Comparison of ENCODE assay signal across 30 cellular contexts in the genomic region with DNA sequence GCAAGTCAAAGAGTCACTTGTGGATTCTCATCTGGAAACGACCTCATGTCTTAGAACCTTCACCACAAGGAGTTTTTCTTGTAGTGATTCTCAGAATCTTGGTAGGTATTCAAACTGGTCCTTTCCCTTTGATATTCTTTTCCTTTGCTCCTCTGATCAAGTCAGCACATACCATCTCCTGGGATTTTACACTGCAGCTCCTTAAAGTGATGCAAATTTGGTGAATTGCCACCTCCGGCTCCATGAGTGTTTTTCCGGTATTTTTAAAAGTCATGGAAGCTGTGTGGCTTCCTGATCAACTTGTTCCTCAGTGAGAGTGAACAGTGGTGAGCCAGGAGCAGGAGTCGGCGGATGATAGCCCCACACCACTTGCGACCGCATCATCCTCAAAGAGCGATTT.
"Had no signal": no experiment of that assay in that cellular context is flagged by ENCODE, and none has a peak within 500 bp of the region (broad histone marks: within the 10 kb centered on the region; RNA-seq: fewer than 3 reads in every experiment).

No MANE protein-coding gene starts in this region.

- DNase-seq: activated CD4-positive, alpha-beta T cell treated with anti-CD3 and anti-CD28 coated beads for 36 hours; activated CD4-positive, alpha-beta T cell treated with anti-CD3 and anti-CD28 coated beads, Interleukin-2, amount 10 ng/mL, durations not matched to agents 7 days and 5 days; activated CD4-positive, alpha-beta T cell treated with anti-CD3 and anti-CD28 coated beads, Interleukin-2, amount 50 U/mL, for 48 hours; activated CD8-positive, alpha-beta memory T cell treated with anti-CD3 and anti-CD28 coated beads, Interleukin-2, amount 50 U/mL, for 4 hours; activated gamma-delta T cell treated with Interleukin-2 at 50 U/mL for 16 hours; activated naive CD4-positive, alpha-beta T cell treated with anti-CD3 and anti-CD28 coated beads for 36 hours; activated T-cell treated with anti-CD3 and anti-CD28 coated beads for 4 hours; activated T-cell treated with anti-CD3 and anti-CD28 coated beads, Interleukin-2, amount 50 U/mL, for 4 hours; adrenal gland; body of pancreas; NCI-H1105; NCI-H1417 treated with DMSO at 0.1 percent for 48 hours; NCI-H1930; NCI-H2081 treated with DMSO at 0.1 percent for 48 hours; NCI-H226; NCI-H446 treated with DMSO at 0.1 percent for 48 hours; NCI-H524; NCI-H69; PC-3; Peyer's patch; RPMI8226; SHP77 treated with DMSO at 0.1 percent for 48 hours; SK-N-SH had no signal

- H3K36me3 ChIP-seq: adrenal gland, breast epithelium, Peyer's patch, SJSA1 had no signal

- H3K27ac Mint-ChIP-seq: activated CD4-positive, alpha-beta T cell treated with anti-CD3 and anti-CD28 coated beads for 36 hours; activated CD4-positive, alpha-beta T cell treated with anti-CD3 and anti-CD28 coated beads, Interleukin-2, amount 10 ng/mL, durations not matched to agents 7 days and 5 days; activated naive CD4-positive, alpha-beta T cell treated with anti-CD3 and anti-CD28 coated beads for 36 hours; activated naive CD4-positive, alpha-beta T cell treated with anti-CD3 and anti-CD28 coated beads, Interleukin-2, amount 50 U/mL, for 72 hours; activated T-helper 1 cell treated with anti-CD3 and anti-CD28 coated beads, Interleukin-12 subunit alpha, Interleukin-12 subunit beta, Interleukin-2, Interleukin-4 antibody, amounts not matched to agents 30 ng/mL and 10 ng/mL and 1 ng/mL, durations not matched to agents 14 hours and 24 hours and 36 hours; T-helper 1 cell treated with Interleukin-12 subunit alpha and Interleukin-12 subunit beta and Interleukin-4 antibody, amounts not matched to agents 30 μg/mL and 1 μg/mL, for 36 hours; T-helper 2 cell treated with Interferon-gamma antibody and Interleukin-4, amounts not matched to agents 5 μg/mL and 100 μg/mL, for 36 hours had no signal

- H3K4me1 ChIP-seq: adrenal gland, body of pancreas, breast epithelium, Peyer's patch, SJSA1 had no signal

- H3K9ac ChIP-seq: SK-N-SH had no signal

- ATAC-seq: activated CD4-positive, alpha-beta T cell treated with anti-CD3 and anti-CD28 coated beads for 36 hours; activated CD4-positive, CD25-positive, alpha-beta regulatory T cell treated with anti-CD3 and anti-CD28 coated beads, Interleukin-2, amount 50 U/mL, for 24 hours; activated naive CD4-positive, alpha-beta T cell treated with anti-CD3 and anti-CD28 coated beads, Interleukin-2, amount 50 U/mL, for 72 hours; activated T-cell treated with anti-CD3 and anti-CD28 coated beads, Interleukin-2, amount 50 U/mL, for 4 hours; body of pancreas; PC-3 had no signal

- H3K4me3 ChIP-seq: adrenal gland, body of pancreas, breast epithelium, Peyer's patch, SJSA1 had no signal

- H3K9me3 Mint-ChIP-seq: activated CD4-positive, alpha-beta T cell treated with anti-CD3 and anti-CD28 coated beads, Interleukin-2, amount 10 ng/mL, durations not matched to agents 7 days and 5 days; activated naive CD4-positive, alpha-beta T cell treated with anti-CD3 and anti-CD28 coated beads for 36 hours; activated naive CD4-positive, alpha-beta T cell treated with anti-CD3 and anti-CD28 coated beads, Interleukin-2, amount 50 U/mL, for 72 hours; activated T-cell treated with anti-CD3 and anti-CD28 coated beads, Interleukin-2, amount 50 U/mL, for 4 hours; activated T-helper 1 cell treated with anti-CD3 and anti-CD28 coated beads, Interleukin-12 subunit alpha, Interleukin-12 subunit beta, Interleukin-2, Interleukin-4 antibody, amounts not matched to agents 30 ng/mL and 10 ng/mL and 1 ng/mL, durations not matched to agents 14 hours and 24 hours and 36 hours; T-helper 1 cell treated with Interleukin-12 subunit alpha and Interleukin-12 subunit beta and Interleukin-4 antibody, amounts not matched to agents 30 μg/mL and 1 μg/mL, for 36 hours; T-helper 2 cell treated with Interferon-gamma antibody and Interleukin-4, amounts not matched to agents 5 μg/mL and 100 μg/mL, for 36 hours had no signal

- H3K27ac ChIP-seq: adrenal gland, body of pancreas, breast epithelium, Peyer's patch, SJSA1 had no signal

- H3K4me3 Mint-ChIP-seq: activated CD4-positive, alpha-beta T cell treated with anti-CD3 and anti-CD28 coated beads for 36 hours; activated CD4-positive, alpha-beta T cell treated with anti-CD3 and anti-CD28 coated beads, Interleukin-2, amount 10 ng/mL, durations not matched to agents 7 days and 5 days; activated naive CD4-positive, alpha-beta T cell treated with anti-CD3 and anti-CD28 coated beads for 36 hours; activated T-cell treated with anti-CD3 and anti-CD28 coated beads, Interleukin-2, amount 50 U/mL, for 4 hours; activated T-helper 1 cell treated with anti-CD3 and anti-CD28 coated beads, Interleukin-12 subunit alpha, Interleukin-12 subunit beta, Interleukin-2, Interleukin-4 antibody, amounts not matched to agents 30 ng/mL and 10 ng/mL and 1 ng/mL, durations not matched to agents 14 hours and 24 hours and 36 hours; T-helper 1 cell treated with Interleukin-12 subunit alpha and Interleukin-12 subunit beta and Interleukin-4 antibody, amounts not matched to agents 30 μg/mL and 1 μg/mL, for 36 hours; T-helper 2 cell treated with Interferon-gamma antibody and Interleukin-4, amounts not matched to agents 5 μg/mL and 100 μg/mL, for 36 hours had no signal

- H3K27me3 ChIP-seq: adrenal gland, body of pancreas, breast epithelium, Peyer's patch, SJSA1 had no signal

- H3K4me2 ChIP-seq: SK-N-SH had no signal

- H3K9me3 ChIP-seq: adrenal gland, body of pancreas, breast epithelium, Peyer's patch, SJSA1, SK-N-SH had no signal

- H3K36me3 Mint-ChIP-seq: activated naive CD4-positive, alpha-beta T cell treated with anti-CD3 and anti-CD28 coated beads, Interleukin-2, amount 50 U/mL, for 72 hours had no signal

- H3K27me3 Mint-ChIP-seq: activated CD4-positive, alpha-beta T cell treated with anti-CD3 and anti-CD28 coated beads, Interleukin-2, amount 10 ng/mL, durations not matched to agents 7 days and 5 days had no signal

- H3K4me1 Mint-ChIP-seq: activated CD4-positive, alpha-beta T cell treated with anti-CD3 and anti-CD28 coated beads, Interleukin-2, amount 10 ng/mL, durations not matched to agents 7 days and 5 days had no signal
